Comparison of ENCODE assay signal across 28 cellular contexts in the genomic region with DNA sequence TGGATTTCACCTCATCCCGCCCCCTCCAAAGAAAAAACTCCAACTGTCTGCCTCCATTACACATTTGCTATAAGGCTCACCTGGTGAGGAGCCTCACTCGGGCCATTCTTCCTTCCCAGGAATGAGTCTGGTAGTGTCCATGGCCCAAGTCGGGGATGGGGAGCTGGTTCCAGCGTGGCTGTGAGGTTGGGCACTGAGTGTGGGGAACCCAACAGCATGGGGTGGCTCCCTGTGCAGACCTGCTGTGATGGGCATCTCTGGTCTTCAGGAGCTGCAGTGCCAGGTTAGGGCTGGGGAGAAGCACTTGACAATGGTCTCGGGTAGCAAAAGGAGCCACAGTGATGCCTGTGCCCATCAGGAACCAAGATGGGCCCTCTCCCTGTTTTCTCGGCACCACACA. TPM values are rescaled to one million over a fixed set of nuclear protein-coding genes. Genes with fewer than 3 reads are reported as not detected.
"Had no signal": no experiment of that assay in that cellular context is flagged by ENCODE, and none has a peak within 500 bp of the region (broad histone marks: within the 10 kb centered on the region; RNA-seq: fewer than 3 reads in every experiment).

No MANE protein-coding gene starts in this region.

- H3K27ac Mint-ChIP-seq: activated B cell treated with CpG ODN at 0.5 μM for 24 hours; activated CD4-positive, alpha-beta memory T cell treated with anti-CD3 and anti-CD28 coated beads for 36 hours; activated naive CD4-positive, alpha-beta T cell treated with anti-CD3 and anti-CD28 coated beads, Interleukin-2, amount 10 ng/mL, durations not matched to agents 7 days and 5 days; activated naive CD8-positive, alpha-beta T cell; activated T-cell treated with anti-CD3 and anti-CD28 coated beads, Interleukin-2, amount 50 U/mL, for 24 hours; activated T-cell treated with anti-CD3 and anti-CD28 coated beads, Interleukin-2, amount 50 U/mL, for 72 hours; effector memory CD8-positive, alpha-beta T cell; T-cell; T-helper 1 cell treated with Interleukin-12 subunit alpha and Interleukin-12 subunit beta and Interleukin-4 antibody, amounts not matched to agents 30 μg/mL and 1 μg/mL, for 36 hours; T-helper 2 cell treated with Interferon-gamma antibody and Interleukin-4, amounts not matched to agents 5 μg/mL and 100 μg/mL, for 36 hours had no signal

- DNase-seq: activated B cell treated with CpG ODN at 0.5 μM for 24 hours; activated CD8-positive, alpha-beta memory T cell treated with anti-CD3 and anti-CD28 coated beads, Interleukin-2, amount 50 U/mL, for 48 hours; activated gamma-delta T cell; activated naive CD4-positive, alpha-beta T cell; activated naive CD4-positive, alpha-beta T cell treated with anti-CD3 and anti-CD28 coated beads, Interleukin-2, amount 10 ng/mL, durations not matched to agents 7 days and 5 days; activated T-cell treated with anti-CD3 and anti-CD28 coated beads for 4 hours; activated T-cell treated with anti-CD3 and anti-CD28 coated beads, Interleukin-2, amount 50 U/mL, for 24 hours; amniotic stem cell; anterior cingulate cortex; brain microvascular endothelial cell; cortex of kidney; dermis blood vessel endothelial cell; effector CD4-positive, alpha-beta T cell; effector memory CD8-positive, alpha-beta T cell; erythroblast; foreskin keratinocyte; heart right ventricle; T-cell; T1000; WERI-Rb-1 had no signal

- H3K4me3 ChIP-seq: esophagus muscularis mucosa, gastroesophageal sphincter, heart right ventricle had no signal

- H3K9me3 ChIP-seq: esophagus muscularis mucosa, gastroesophageal sphincter, heart right ventricle had no signal

- H3K36me3 ChIP-seq: brain microvascular endothelial cell, esophagus muscularis mucosa, gastroesophageal sphincter, heart right ventricle, WERI-Rb-1 had no signal

- H3K4me3 Mint-ChIP-seq: activated B cell treated with CpG ODN at 0.5 μM for 24 hours; activated CD4-positive, alpha-beta memory T cell treated with anti-CD3 and anti-CD28 coated beads for 36 hours; activated naive CD4-positive, alpha-beta T cell treated with anti-CD3 and anti-CD28 coated beads, Interleukin-2, amount 10 ng/mL, durations not matched to agents 7 days and 5 days; activated naive CD8-positive, alpha-beta T cell; activated T-cell treated with anti-CD3 and anti-CD28 coated beads, Interleukin-2, amount 50 U/mL, for 24 hours; activated T-cell treated with anti-CD3 and anti-CD28 coated beads, Interleukin-2, amount 50 U/mL, for 72 hours; effector memory CD8-positive, alpha-beta T cell; T-cell; T-helper 1 cell treated with Interleukin-12 subunit alpha and Interleukin-12 subunit beta and Interleukin-4 antibody, amounts not matched to agents 30 μg/mL and 1 μg/mL, for 36 hours; T-helper 2 cell treated with Interferon-gamma antibody and Interleukin-4, amounts not matched to agents 5 μg/mL and 100 μg/mL, for 36 hours had no signal

- H3K27me3 ChIP-seq: brain microvascular endothelial cell, esophagus muscularis mucosa, foreskin keratinocyte, gastroesophageal sphincter had no signal

- H3K9me3 Mint-ChIP-seq: activated B cell treated with CpG ODN at 0.5 μM for 24 hours; activated CD4-positive, alpha-beta memory T cell treated with anti-CD3 and anti-CD28 coated beads for 36 hours; activated naive CD4-positive, alpha-beta T cell treated with anti-CD3 and anti-CD28 coated beads, Interleukin-2, amount 10 ng/mL, durations not matched to agents 7 days and 5 days; activated T-cell treated with anti-CD3 and anti-CD28 coated beads, Interleukin-2, amount 50 U/mL, for 24 hours; activated T-cell treated with anti-CD3 and anti-CD28 coated beads, Interleukin-2, amount 50 U/mL, for 72 hours; T-cell; T-helper 1 cell treated with Interleukin-12 subunit alpha and Interleukin-12 subunit beta and Interleukin-4 antibody, amounts not matched to agents 30 μg/mL and 1 μg/mL, for 36 hours; T-helper 2 cell treated with Interferon-gamma antibody and Interleukin-4, amounts not matched to agents 5 μg/mL and 100 μg/mL, for 36 hours had no signal

- ATAC-seq: activated CD4-positive, CD25-positive, alpha-beta regulatory T cell treated with anti-CD3 and anti-CD28 coated beads, Interleukin-2, amount 50 U/mL, for 24 hours; effector memory CD8-positive, alpha-beta T cell; gastroesophageal sphincter; heart right ventricle; T-cell had no signal

- H3K27ac ChIP-seq: brain microvascular endothelial cell, esophagus muscularis mucosa, gastroesophageal sphincter, heart right ventricle had no signal

- H3K4me1 Mint-ChIP-seq: activated B cell treated with CpG ODN at 0.5 μM for 24 hours had no signal

- H3K36me3 Mint-ChIP-seq: activated CD4-positive, alpha-beta memory T cell treated with anti-CD3 and anti-CD28 coated beads for 36 hours; activated naive CD4-positive, alpha-beta T cell treated with anti-CD3 and anti-CD28 coated beads, Interleukin-2, amount 10 ng/mL, durations not matched to agents 7 days and 5 days; activated naive CD8-positive, alpha-beta T cell; T-cell had no signal

RNA-seq across cellular contexts. Expression of a gene that starts 39.2 kb away (rescaled TPM):
- total RNA-seq: activated CD4-positive, alpha-beta memory T cell treated with anti-CD3 and anti-CD28 coated beads for 36 hours; activated T-cell treated with anti-CD3 and anti-CD28 coated beads, Interleukin-2, amount 50 U/mL, for 72 hours had no signal

RNA-seq across cellular contexts. Expression of a gene that starts 40.7 kb away (rescaled TPM):
- total RNA-seq: activated B cell treated with CpG ODN at 0.5 μM for 24 hours had no signal
